In genomic region chr6:16670617-16671051, GRCh38 we compare ENCODE assay signal across 11 cellular contexts.
A peak's percentile ranks its signal among the peaks of the same experiment; 100 is the strongest.
DNase-seq lines count a peak whose midpoint lies in the region; ATAC-seq and TF ChIP-seq lines count a peak whose summit lies in the region.
"Had no signal": no experiment of that assay in that cellular context is flagged by ENCODE, and none has a peak within 500 bp of the region (broad histone marks: within the 10 kb centered on the region; RNA-seq: fewer than 3 reads in every experiment).

No MANE protein-coding gene starts in this region.

- H3K9ac ChIP-seq in Loucy (ENCODE audit: low read depth, low read length, poor library complexity, severe bottlenecking) = no peak overlapping the region
- H3K9ac ChIP-seq in mesenchymal stem cell (ENCODE audit: low read length) = peak overlapping the region; percentile 31

- H3K9me3 ChIP-seq in Loucy (ENCODE audit: insufficient read depth, low read depth, low read length) = no peaks in the 10 kb centered on the region
- no peaks in the 10 kb centered on the region for H3K9me3 ChIP-seq in mesenchymal stem cell (ENCODE audit: control insufficient read depth, low read length)

- 0 out of 2 replicates have a peak, but pooled peaks cover 5% of the 10 kb centered on the region for H3F3A ChIP-seq in Loucy (ENCODE audit: low read depth)

- H4K20me1 ChIP-seq in Loucy (ENCODE audit: insufficient read depth, low read length, poor library complexity, severe bottlenecking) = no peaks in the 10 kb centered on the region

- no peak overlapping the region for H4K8ac ChIP-seq in mesenchymal stem cell (ENCODE audit: low read length)

- no peak overlapping the region for H2BK12ac ChIP-seq in mesenchymal stem cell (ENCODE audit: low read length in 2 of 2)

- ATAC-seq in GM18517 (IDR thresholded peaks at IDR 0.05; ENCODE audit: unreplicated experiment) (peak; percentile 39), GM21619 (IDR thresholded peaks at IDR 0.05; ENCODE audit: unreplicated experiment) (peak; percentile 33), HG03139 (IDR thresholded peaks at IDR 0.05; ENCODE audit: unreplicated experiment) (no peak)
- ATAC-seq: WTC11 had no signal

- H3K14ac ChIP-seq in mesenchymal stem cell (ENCODE audit: low read length in 2 of 2) = no peak overlapping the region

- peaks cover 52% of the 10 kb centered on the region for H3K4me1 ChIP-seq in Loucy (ENCODE audit: insufficient read depth, low read length, poor library complexity, severe bottlenecking)
- peaks cover 4% of the 10 kb centered on the region for H3K4me1 ChIP-seq in mesenchymal stem cell (ENCODE audit: control insufficient read depth, insufficient read depth, low read depth, low read length)

- DNase-seq in mesenchymal stem cell = no peak
- DNase-seq in NK-92 (lab: John Stamatoyannopoulos, UW; ENCODE audit: unreplicated experiment) = no peak
- no peak for DNase-seq in dedifferentiated amniotic fluid mesenchymal stem cell (ENCODE audit: extremely low spot score)
- no peak for DNase-seq in KG1 (lab: John Stamatoyannopoulos, UW)
- DNase-seq: caudate nucleus, NCI-H82 had no signal

- peaks cover 33% of the 10 kb centered on the region; the same call in 1 of the 2 replicates for H3K79me2 ChIP-seq in Loucy (ENCODE audit: insufficient read depth, low read length)

- H3K27me3 ChIP-seq in Loucy (ENCODE audit: insufficient read depth, low read length, poor library complexity, severe bottlenecking) (no peaks in the 10 kb centered on the region), mesenchymal stem cell (ENCODE audit: control insufficient read depth in 1 of 2, insufficient read depth in 1 of 2, low read length in 2 of 2) (no peaks in the 10 kb centered on the region)

- H3K36me3 ChIP-seq in Loucy (ENCODE audit: insufficient read depth, low read length) (no peaks in the 10 kb centered on the region), mesenchymal stem cell (ENCODE audit: control insufficient read depth in 1 of 2, insufficient read depth in 2 of 2, low read depth in 1 of 2, low read length in 2 of 2) (no peaks in the 10 kb centered on the region)

- H3K27ac ChIP-seq in mesenchymal stem cell (ENCODE audit: low read length, poor library complexity, severe bottlenecking) = no peak overlapping the region

- H3K4me3 ChIP-seq in Loucy (ENCODE audit: low read length, poor library complexity, severe bottlenecking) (no peak overlapping the region), mesenchymal stem cell (ENCODE audit: insufficient read depth in 1 of 2, low read depth in 1 of 2, low read length in 2 of 2) (no peak overlapping the region)

- H3K4ac ChIP-seq in mesenchymal stem cell (ENCODE audit: low read depth in 1 of 2, low read length in 2 of 2) = no peak overlapping the region

- no peak overlapping the region for H2BK120ac ChIP-seq in mesenchymal stem cell (ENCODE audit: low read depth, low read length)

- WGBS in mesenchymal stem cell = 100% methylated on average over 1 of the region's 2 CpGs

- H2BK5ac ChIP-seq in mesenchymal stem cell (ENCODE audit: low read depth, low read length, poor library complexity, severe bottlenecking) = no peak overlapping the region

- H2AFZ ChIP-seq in Loucy (ENCODE audit: low read length) = no peak overlapping the region
- H2AFZ ChIP-seq in mesenchymal stem cell (ENCODE audit: low read depth, low read length) = no peak overlapping the region

- H3K9me2 ChIP-seq in Loucy (replicated peaks; ENCODE audit: low read depth, low read length) = no peaks in the 10 kb centered on the region

- no peak overlapping the region for H2BK15ac ChIP-seq in mesenchymal stem cell (ENCODE audit: low read depth, poor library complexity, severe bottlenecking)

- H3K79me1 ChIP-seq in mesenchymal stem cell (replicated peaks; ENCODE audit: low read length, poor library complexity, severe bottlenecking) = peaks cover 29% of the 10 kb centered on the region

- H3K18ac ChIP-seq in mesenchymal stem cell (ENCODE audit: low read depth in 1 of 2, low read length in 2 of 2) = no peak overlapping the region

- H4K91ac ChIP-seq in mesenchymal stem cell (ENCODE audit: low read length) = no peak overlapping the region

- H3K4me2 ChIP-seq in Loucy (ENCODE audit: low read depth, low read length, poor library complexity, severe bottlenecking) (peak overlapping the region; percentile 65), mesenchymal stem cell (ENCODE audit: low read length, poor library complexity, severe bottlenecking) (no peak overlapping the region)

- no peak overlapping the region for H3K23ac ChIP-seq in mesenchymal stem cell (ENCODE audit: low read length in 2 of 2)

- no peak overlapping the region for H2AK5ac ChIP-seq in mesenchymal stem cell (ENCODE audit: low read length, severe bottlenecking)

- TF ChIP-seq CTCF in Loucy (conservative IDR thresholded peaks at IDR 0.05; ENCODE audit: low read length) = no peak
